In the genomic region with DNA sequence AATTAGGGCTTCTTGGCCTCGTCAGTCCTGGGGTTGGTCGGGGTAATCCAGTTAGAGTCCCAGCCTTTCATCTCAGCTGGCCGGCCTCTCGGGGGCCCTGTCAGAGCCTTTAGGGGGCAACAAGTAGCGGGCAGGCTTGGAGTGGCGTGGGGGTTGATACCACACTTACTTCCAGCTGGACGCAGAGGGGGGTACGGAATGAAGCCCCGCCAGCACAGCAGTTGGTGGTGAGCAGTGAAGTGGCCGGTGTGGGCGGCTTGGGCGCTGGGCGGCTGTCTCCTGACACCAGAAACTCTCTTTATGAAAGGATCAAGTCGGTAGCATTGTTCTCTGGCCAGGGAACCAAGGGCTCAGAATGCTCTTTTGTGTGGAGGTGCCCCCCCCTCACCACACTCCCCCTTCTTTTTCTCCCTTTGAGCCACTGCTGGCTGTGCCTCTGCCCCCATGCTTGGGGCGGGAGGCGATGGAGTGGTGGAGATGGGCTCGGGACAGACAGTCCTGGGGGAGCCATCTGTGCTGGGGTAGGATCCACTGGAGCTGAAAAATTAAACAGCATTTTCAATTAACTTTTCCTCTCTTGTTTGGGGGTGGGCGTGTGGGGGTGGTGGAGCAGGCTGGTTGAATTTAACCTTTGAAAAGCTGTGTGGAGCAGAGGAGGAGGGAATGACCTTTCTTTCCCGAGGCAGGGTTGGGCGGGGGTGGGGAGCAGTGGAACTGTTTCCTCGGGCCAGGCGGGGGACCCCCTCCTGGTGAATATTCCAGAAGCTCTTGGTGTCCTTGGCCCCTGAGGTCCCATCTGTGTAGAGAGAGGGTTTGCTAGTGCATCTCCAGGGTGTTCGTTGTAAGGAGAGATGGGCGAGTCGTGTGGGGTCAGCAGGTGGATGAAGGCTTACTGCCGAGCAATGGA, we compare ENCODE assay signal across 2 cellular contexts.
TF ChIP-seq lines count a peak whose summit lies in the region.

No MANE protein-coding gene starts in this region.

TF ChIP-seq in GM23338, 12 proteins besides CTCF, POLR2A, EP300 and RAD21 (continued from another document):
- TF ChIP-seq, protein P1, sequence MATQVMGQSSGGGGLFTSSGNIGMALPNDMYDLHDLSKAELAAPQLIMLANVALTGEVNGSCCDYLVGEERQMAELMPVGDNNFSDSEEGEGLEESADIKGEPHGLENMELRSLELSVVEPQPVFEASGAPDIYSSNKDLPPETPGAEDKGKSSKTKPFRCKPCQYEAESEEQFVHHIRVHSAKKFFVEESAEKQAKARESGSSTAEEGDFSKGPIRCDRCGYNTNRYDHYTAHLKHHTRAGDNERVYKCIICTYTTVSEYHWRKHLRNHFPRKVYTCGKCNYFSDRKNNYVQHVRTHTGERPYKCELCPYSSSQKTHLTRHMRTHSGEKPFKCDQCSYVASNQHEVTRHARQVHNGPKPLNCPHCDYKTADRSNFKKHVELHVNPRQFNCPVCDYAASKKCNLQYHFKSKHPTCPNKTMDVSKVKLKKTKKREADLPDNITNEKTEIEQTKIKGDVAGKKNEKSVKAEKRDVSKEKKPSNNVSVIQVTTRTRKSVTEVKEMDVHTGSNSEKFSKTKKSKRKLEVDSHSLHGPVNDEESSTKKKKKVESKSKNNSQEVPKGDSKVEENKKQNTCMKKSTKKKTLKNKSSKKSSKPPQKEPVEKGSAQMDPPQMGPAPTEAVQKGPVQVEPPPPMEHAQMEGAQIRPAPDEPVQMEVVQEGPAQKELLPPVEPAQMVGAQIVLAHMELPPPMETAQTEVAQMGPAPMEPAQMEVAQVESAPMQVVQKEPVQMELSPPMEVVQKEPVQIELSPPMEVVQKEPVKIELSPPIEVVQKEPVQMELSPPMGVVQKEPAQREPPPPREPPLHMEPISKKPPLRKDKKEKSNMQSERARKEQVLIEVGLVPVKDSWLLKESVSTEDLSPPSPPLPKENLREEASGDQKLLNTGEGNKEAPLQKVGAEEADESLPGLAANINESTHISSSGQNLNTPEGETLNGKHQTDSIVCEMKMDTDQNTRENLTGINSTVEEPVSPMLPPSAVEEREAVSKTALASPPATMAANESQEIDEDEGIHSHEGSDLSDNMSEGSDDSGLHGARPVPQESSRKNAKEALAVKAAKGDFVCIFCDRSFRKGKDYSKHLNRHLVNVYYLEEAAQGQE (IDR thresholded peaks at IDR 0.05; ENCODE audit: unreplicated experiment) = no peak
- TF ChIP-seq, protein P2, sequence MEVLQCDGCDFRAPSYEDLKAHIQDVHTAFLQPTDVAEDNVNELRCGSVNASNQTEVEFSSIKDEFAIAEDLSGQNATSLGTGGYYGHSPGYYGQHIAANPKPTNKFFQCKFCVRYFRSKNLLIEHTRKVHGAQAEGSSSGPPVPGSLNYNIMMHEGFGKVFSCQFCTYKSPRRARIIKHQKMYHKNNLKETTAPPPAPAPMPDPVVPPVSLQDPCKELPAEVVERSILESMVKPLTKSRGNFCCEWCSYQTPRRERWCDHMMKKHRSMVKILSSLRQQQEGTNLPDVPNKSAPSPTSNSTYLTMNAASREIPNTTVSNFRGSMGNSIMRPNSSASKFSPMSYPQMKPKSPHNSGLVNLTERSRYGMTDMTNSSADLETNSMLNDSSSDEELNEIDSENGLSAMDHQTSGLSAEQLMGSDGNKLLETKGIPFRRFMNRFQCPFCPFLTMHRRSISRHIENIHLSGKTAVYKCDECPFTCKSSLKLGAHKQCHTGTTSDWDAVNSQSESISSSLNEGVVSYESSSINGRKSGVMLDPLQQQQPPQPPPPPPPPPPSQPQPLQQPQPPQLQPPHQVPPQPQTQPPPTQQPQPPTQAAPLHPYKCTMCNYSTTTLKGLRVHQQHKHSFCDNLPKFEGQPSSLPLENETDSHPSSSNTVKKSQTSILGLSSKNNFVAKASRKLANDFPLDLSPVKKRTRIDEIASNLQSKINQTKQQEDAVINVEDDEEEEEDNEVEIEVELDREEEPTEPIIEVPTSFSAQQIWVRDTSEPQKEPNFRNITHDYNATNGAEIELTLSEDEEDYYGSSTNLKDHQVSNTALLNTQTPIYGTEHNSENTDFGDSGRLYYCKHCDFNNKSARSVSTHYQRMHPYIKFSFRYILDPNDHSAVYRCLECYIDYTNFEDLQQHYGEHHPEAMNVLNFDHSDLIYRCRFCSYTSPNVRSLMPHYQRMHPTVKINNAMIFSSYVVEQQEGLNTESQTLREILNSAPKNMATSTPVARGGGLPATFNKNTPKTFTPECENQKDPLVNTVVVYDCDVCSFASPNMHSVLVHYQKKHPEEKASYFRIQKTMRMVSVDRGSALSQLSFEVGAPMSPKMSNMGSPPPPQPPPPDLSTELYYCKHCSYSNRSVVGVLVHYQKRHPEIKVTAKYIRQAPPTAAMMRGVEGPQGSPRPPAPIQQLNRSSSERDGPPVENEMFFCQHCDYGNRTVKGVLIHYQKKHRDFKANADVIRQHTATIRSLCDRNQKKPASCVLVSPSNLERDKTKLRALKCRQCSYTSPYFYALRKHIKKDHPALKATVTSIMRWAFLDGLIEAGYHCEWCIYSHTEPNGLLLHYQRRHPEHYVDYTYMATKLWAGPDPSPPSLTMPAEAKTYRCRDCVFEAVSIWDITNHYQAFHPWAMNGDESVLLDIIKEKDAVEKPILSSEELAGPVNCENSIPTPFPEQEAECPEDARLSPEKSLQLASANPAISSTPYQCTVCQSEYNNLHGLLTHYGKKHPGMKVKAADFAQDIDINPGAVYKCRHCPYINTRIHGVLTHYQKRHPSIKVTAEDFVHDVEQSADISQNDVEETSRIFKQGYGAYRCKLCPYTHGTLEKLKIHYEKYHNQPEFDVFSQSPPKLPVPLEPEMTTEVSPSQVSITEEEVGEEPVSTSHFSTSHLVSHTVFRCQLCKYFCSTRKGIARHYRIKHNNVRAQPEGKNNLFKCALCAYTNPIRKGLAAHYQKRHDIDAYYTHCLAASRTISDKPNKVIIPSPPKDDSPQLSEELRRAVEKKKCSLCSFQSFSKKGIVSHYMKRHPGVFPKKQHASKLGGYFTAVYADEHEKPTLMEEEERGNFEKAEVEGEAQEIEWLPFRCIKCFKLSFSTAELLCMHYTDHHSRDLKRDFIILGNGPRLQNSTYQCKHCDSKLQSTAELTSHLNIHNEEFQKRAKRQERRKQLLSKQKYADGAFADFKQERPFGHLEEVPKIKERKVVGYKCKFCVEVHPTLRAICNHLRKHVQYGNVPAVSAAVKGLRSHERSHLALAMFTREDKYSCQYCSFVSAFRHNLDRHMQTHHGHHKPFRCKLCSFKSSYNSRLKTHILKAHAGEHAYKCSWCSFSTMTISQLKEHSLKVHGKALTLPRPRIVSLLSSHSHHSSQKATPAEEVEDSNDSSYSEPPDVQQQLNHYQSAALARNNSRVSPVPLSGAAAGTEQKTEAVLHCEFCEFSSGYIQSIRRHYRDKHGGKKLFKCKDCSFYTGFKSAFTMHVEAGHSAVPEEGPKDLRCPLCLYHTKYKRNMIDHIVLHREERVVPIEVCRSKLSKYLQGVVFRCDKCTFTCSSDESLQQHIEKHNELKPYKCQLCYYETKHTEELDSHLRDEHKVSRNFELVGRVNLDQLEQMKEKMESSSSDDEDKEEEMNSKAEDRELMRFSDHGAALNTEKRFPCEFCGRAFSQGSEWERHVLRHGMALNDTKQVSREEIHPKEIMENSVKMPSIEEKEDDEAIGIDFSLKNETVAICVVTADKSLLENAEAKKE (CRISPR knock-in tag; IDR thresholded peaks at IDR 0.05) = no peak
- TF ChIP-seq POLR2AphosphoS5 (IDR thresholded peaks at IDR 0.05; ENCODE audit: low read depth) (no peak), CREB1 (CRISPR knock-in tag; IDR thresholded peaks at IDR 0.05; ENCODE audit: low read depth) (no peak), JUNB (IDR thresholded peaks at IDR 0.05; ENCODE audit: unreplicated experiment) (no peak), EZH2 (IDR thresholded peaks at IDR 0.05; ENCODE audit: low read depth, unreplicated experiment) (no peak)

TF ChIP-seq in WTC11, 78 proteins besides CTCF, POLR2A, EP300 and RAD21 (continued from another document):
- TF ChIP-seq, protein P3, sequence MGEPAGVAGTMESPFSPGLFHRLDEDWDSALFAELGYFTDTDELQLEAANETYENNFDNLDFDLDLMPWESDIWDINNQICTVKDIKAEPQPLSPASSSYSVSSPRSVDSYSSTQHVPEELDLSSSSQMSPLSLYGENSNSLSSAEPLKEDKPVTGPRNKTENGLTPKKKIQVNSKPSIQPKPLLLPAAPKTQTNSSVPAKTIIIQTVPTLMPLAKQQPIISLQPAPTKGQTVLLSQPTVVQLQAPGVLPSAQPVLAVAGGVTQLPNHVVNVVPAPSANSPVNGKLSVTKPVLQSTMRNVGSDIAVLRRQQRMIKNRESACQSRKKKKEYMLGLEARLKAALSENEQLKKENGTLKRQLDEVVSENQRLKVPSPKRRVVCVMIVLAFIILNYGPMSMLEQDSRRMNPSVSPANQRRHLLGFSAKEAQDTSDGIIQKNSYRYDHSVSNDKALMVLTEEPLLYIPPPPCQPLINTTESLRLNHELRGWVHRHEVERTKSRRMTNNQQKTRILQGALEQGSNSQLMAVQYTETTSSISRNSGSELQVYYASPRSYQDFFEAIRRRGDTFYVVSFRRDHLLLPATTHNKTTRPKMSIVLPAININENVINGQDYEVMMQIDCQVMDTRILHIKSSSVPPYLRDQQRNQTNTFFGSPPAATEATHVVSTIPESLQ (CRISPR knock-in tag; IDR thresholded peaks at IDR 0.05) = no peak
- TF ChIP-seq ZNF121 (CRISPR knock-in tag; IDR thresholded peaks at IDR 0.05) (no peak), JAZF1 (CRISPR knock-in tag; IDR thresholded peaks at IDR 0.05) (no peak), ZNF232 (CRISPR knock-in tag; IDR thresholded peaks at IDR 0.05) (no peak), TEAD4 (CRISPR knock-in tag; IDR thresholded peaks at IDR 0.05) (no peak), PRRX2 (CRISPR knock-in tag; IDR thresholded peaks at IDR 0.05) (no peak), SOX15 (CRISPR knock-in tag; IDR thresholded peaks at IDR 0.05) (no peak), PREB (CRISPR knock-in tag; IDR thresholded peaks at IDR 0.05; ENCODE audit: borderline replicate concordance) (no peak)
